Comparison of ENCODE assay signal across 6 cellular contexts in the genomic region with DNA sequence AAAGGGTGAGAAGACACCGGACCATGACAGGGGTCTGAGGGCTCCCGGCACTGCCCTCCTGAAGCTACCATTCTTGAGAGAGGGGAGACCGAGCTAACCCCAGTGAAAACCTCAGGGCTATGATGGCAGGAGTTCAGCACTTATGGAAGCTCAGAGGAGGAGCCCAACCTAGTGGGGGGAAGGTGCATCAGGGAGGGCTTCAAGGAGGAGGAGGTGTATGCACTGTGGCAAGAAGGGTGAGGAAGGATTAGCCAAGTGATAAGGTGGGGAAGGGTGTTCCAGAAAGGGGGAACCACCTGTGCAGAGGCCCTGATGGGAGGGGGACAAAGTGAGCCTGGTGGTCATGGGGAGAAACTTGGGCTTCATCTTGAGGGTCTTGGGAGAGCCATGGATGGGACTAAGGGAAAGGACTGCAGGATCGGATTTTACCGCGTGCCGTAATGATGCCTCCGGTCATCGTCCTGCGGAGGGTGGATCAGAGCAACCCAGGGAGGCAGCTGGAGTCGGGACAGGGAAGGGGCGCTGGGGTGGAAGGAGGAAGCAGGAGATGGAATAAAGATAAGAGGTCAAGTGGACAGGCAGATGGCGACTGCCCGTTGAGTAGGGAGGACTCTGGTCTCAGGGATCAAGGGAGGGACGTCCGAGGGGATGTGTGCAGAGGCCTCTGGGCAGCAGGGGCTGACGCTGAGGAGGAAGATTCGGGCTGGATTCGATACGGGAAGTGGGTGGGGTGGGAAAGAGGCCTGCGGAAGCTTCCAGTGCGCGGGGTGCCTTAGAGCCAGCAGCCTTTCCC. TPM values are rescaled to one million over a fixed set of nuclear protein-coding genes. Genes with fewer than 3 reads are reported as not detected.
DNase-seq lines count a peak whose midpoint lies in the region; ATAC-seq and TF ChIP-seq lines count a peak whose summit lies in the region.

No MANE protein-coding gene starts in this region.

- peak overlapping the region; percentile 66 for H3K4me3 ChIP-seq in AG10803 (ENCODE audit: low read length)
- peak overlapping the region; percentile 58 for H3K4me3 ChIP-seq in kidney epithelial cell (ENCODE audit: low read depth, low read length)

- H3K27ac Mint-ChIP-seq in T-cell, result no peak overlapping the region

- peaks cover 7 to 17% (median 14%) of the 10 kb centered on the region in 3 donors for H3K4me1 Mint-ChIP-seq in T-cell

- no peaks in the 10 kb centered on the region for H3K36me3 ChIP-seq in kidney epithelial cell (ENCODE audit: control insufficient read depth, insufficient read depth, low read length)

- peaks cover 9 to 14% of the 10 kb centered on the region in 2 donors for H3K27me3 Mint-ChIP-seq in T-cell

- no peak for ATAC-seq in T-cell (replicated peaks in 1 of 4)
- no peak for ATAC-seq in GM21576 (IDR thresholded peaks at IDR 0.05; ENCODE audit: unreplicated experiment)
- no peak for ATAC-seq in HG03460 (IDR thresholded peaks at IDR 0.05; ENCODE audit: unreplicated experiment)

- TF ChIP-seq CTCF in AG10803 (conservative IDR thresholded peaks at IDR 0.05; ENCODE audit: low read length), result no peak
- TF ChIP-seq CTCF in kidney epithelial cell (IDR thresholded peaks at IDR 0.05; ENCODE audit: insufficient read depth, low read length, poor library complexity, severe bottlenecking), result no peak

- H3K9me3 Mint-ChIP-seq in T-cell, result no peaks in the 10 kb centered on the region

- DNase-seq in AG10803 (ENCODE audit: low read depth) (no peak), T-cell (no peak), kidney epithelial cell (ENCODE audit: low read depth) (no peak), HPDE6-E6E7 (ENCODE audit: extremely low spot score) (no peak)

- peaks cover 47% of the 10 kb centered on the region for H3K27me3 ChIP-seq in kidney epithelial cell (ENCODE audit: control insufficient read depth, insufficient read depth, low read length)

- H3K36me3 Mint-ChIP-seq in T-cell, result no peaks in the 10 kb centered on the region

- POLR2A ChIA-PET in T-cell (lab: Charles Lee), result no interaction called here

- peak overlapping the region; percentile 80 to 82 (median 81) for H3K4me3 Mint-ChIP-seq in T-cell

- CTCF ChIA-PET in T-cell (lab: Charles Lee), result interaction anchor here (0.6 kb wide), 2 partner anchors 438 to 747 kb away, joined by 3 read pairs; no protein-coding TSS in a partner anchor

RNA-seq across cellular contexts. Expression of gene PSMD8, which starts 13.3 kb away (rescaled TPM):
- total RNA-seq in T-cell, result 10 to 100 TPM; 76.4 to 95.2 (median 85.8) TPM
- 316 and 367 TPM in 2 replicates for total RNA-seq in kidney epithelial cell

RNA-seq across cellular contexts. Expression of gene CATSPERG, which starts 25.4 kb away (rescaled TPM):
- 10 to 100 TPM; 11.1 to 27.2 (median 21.2) TPM for total RNA-seq in T-cell
- 1.2 and 1.7 TPM in 2 replicates for total RNA-seq in kidney epithelial cell

RNA-seq across cellular contexts. Expression of gene GGN, which starts 26.8 kb away (rescaled TPM):
- under 1 TPM in 4 of 5 donors, not detected in 1; 0.18 to 0.60 (median 0.31) TPM for total RNA-seq in T-cell
- 0.07 and 1.4 TPM in 2 replicates for total RNA-seq in kidney epithelial cell

RNA-seq across cellular contexts. Expression of gene SPRED3, which starts 27.5 kb away (rescaled TPM):
- total RNA-seq in T-cell, result 1 to 10 TPM in 4 of 5 donors, under 1 TPM in 1; 0.93 to 2.9 (median 2.1) TPM
- total RNA-seq in kidney epithelial cell, result 4.3 and 4.5 TPM in 2 replicates

RNA-seq across cellular contexts. Expression of gene KCNK6, which starts 41.4 kb away (rescaled TPM):
- total RNA-seq in T-cell, result 10 to 100 TPM in 3 of 5 donors, 1 to 10 TPM in 2; 4.8 to 12.9 (median 12.6) TPM
- 3.6 and 4.1 TPM in 2 replicates for total RNA-seq in kidney epithelial cell
